ENCODE assay signal across 1 cellular context in the genomic region with DNA sequence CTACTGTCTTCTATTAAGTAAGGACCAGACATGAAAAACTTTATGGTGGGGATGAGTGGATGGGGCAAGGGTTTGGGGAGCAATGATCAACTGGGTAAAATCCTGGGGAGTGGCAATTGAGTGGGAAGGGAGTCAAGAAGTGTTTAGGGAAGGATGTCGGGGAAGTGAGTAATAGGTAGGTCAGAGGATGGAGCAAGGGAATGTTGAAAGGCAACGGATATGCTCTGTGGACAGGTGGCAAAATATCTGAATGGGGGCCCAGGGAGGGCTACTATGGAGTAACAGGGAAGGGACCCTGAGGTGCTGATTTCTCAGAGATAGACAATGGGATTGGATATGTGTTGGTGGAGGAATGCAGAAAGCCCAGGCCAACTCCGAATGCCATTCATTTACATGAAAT.
TF ChIP-seq lines count a peak whose summit lies in the region.

No MANE protein-coding gene starts in this region.

TF ChIP-seq in IMR-90, 13 proteins besides CTCF, POLR2A, EP300 and RAD21 (continued from another document):
- TF ChIP-seq SMC3 (IDR thresholded peaks at IDR 0.05; ENCODE audit: low read depth, low read length): no peak
